Comparison of ENCODE assay signal across 30 cellular contexts in genomic region chr1:47214554-47214953, GRCh38. TPM values are rescaled to one million over a fixed set of nuclear protein-coding genes. Genes with fewer than 3 reads are reported as not detected.
"Had no signal": no experiment of that assay in that cellular context is flagged by ENCODE, and none has a peak within 500 bp of the region (broad histone marks: within the 10 kb centered on the region; RNA-seq: fewer than 3 reads in every experiment).

No MANE protein-coding gene starts in this region.

- H3K4me1 ChIP-seq: breast epithelium, colonic mucosa, prostate gland had no signal

- H3K4me3 ChIP-seq: breast epithelium, colonic mucosa, dorsolateral prefrontal cortex, esophagus muscularis mucosa, left lung, prostate gland, thyroid gland had no signal

- H3K27me3 Mint-ChIP-seq: stimulated activated naive CD8-positive, alpha-beta T cell treated with anti-CD3 and anti-CD28 coated beads, Interleukin-15, Interleukin-2, amounts not matched to agents 100 ng/mL and 50 ng/mL, for 24 hours had no signal

- H3K4me1 Mint-ChIP-seq: activated T-helper 17 cell treated with anti-CD3 and anti-CD28 coated beads, Interleukin-2, amount 50 U/mL, for 72 hours had no signal

- H3K27ac Mint-ChIP-seq: activated naive CD8-positive, alpha-beta T cell treated with anti-CD3 and anti-CD28 coated beads, Interleukin-2, amount 10 ng/mL, durations not matched to agents 7 days and 5 days; activated T-cell treated with anti-CD3 and anti-CD28 coated beads, Interleukin-2, amount 50 U/mL, for 24 hours; activated T-helper 17 cell treated with anti-CD3 and anti-CD28 coated beads, Interleukin-2, amount 50 U/mL, for 72 hours; effector memory CD8-positive, alpha-beta T cell; natural killer cell treated with Interleukin-12 subunit alpha and Interleukin-12 subunit beta and Interleukin-15 and Interleukin-18, amount 100 ng/mL, for 72 hours; stimulated activated naive CD8-positive, alpha-beta T cell treated with anti-CD3 and anti-CD28 coated beads, Interleukin-15, Interleukin-2, amounts not matched to agents 100 ng/mL and 50 ng/mL, for 24 hours; T-helper 17 cell; WTC11 had no signal

- H3K36me3 ChIP-seq: breast epithelium, colonic mucosa, prostate gland, thyroid gland had no signal

- H3K27me3 ChIP-seq: breast epithelium, colonic mucosa, left lung, thyroid gland had no signal

- ATAC-seq: activated T-helper 17 cell treated with anti-CD3 and anti-CD28 coated beads, Interleukin-2, amount 50 U/mL, for 72 hours; effector memory CD8-positive, alpha-beta T cell; left lung; natural killer cell treated with Interleukin-12 subunit alpha and Interleukin-12 subunit beta and Interleukin-15 and Interleukin-18, amount 100 ng/mL, for 72 hours; T-helper 17 cell; WTC11 had no signal

- DNase-seq: activated CD8-positive, alpha-beta memory T cell treated with anti-CD3 and anti-CD28 coated beads for 24 hours; activated CD8-positive, alpha-beta memory T cell treated with anti-CD3 and anti-CD28 coated beads, Interleukin-2, amount 50 U/mL, for 4 hours; activated naive CD4-positive, alpha-beta T cell treated with Interleukin-2 at 50 U/mL for 16 hours; activated naive CD8-positive, alpha-beta T cell treated with anti-CD3 and anti-CD28 coated beads, Interleukin-2, amount 10 ng/mL, durations not matched to agents 7 days and 5 days; activated T-cell treated with anti-CD3 and anti-CD28 coated beads, Interleukin-2, amount 50 U/mL, for 24 hours; amniotic stem cell; colonic mucosa; effector memory CD8-positive, alpha-beta T cell; glutamatergic neuron; hippocampal formation; kidney glomerular epithelial cell; left lung; midbrain; stimulated activated CD4-positive, alpha-beta T cell treated with anti-CD3 and anti-CD28 coated beads, Interleukin-12 subunit alpha, Interleukin-12 subunit beta, amount 100 ng/mL, for 4 hours; stimulated activated CD4-positive, alpha-beta T cell treated with anti-CD3 and anti-CD28 coated beads, Interleukin-4, amount 100 ng/mL, for 4 hours; substantia nigra; T-helper 17 cell; thyroid gland had no signal

- H3K4me3 Mint-ChIP-seq: activated naive CD8-positive, alpha-beta T cell treated with anti-CD3 and anti-CD28 coated beads, Interleukin-2, amount 10 ng/mL, durations not matched to agents 7 days and 5 days; activated T-cell treated with anti-CD3 and anti-CD28 coated beads, Interleukin-2, amount 50 U/mL, for 24 hours; activated T-helper 17 cell treated with anti-CD3 and anti-CD28 coated beads, Interleukin-2, amount 50 U/mL, for 72 hours; effector memory CD8-positive, alpha-beta T cell; natural killer cell treated with Interleukin-12 subunit alpha and Interleukin-12 subunit beta and Interleukin-15 and Interleukin-18, amount 100 ng/mL, for 72 hours; stimulated activated naive CD8-positive, alpha-beta T cell treated with anti-CD3 and anti-CD28 coated beads, Interleukin-15, Interleukin-2, amounts not matched to agents 100 ng/mL and 50 ng/mL, for 24 hours; T-helper 17 cell; WTC11 had no signal

- H3K27ac ChIP-seq: breast epithelium, colonic mucosa, esophagus muscularis mucosa, left lung, prostate gland, thyroid gland had no signal

- H3K36me3 Mint-ChIP-seq: activated naive CD8-positive, alpha-beta T cell treated with anti-CD3 and anti-CD28 coated beads, Interleukin-2, amount 10 ng/mL, durations not matched to agents 7 days and 5 days; natural killer cell treated with Interleukin-12 subunit alpha and Interleukin-12 subunit beta and Interleukin-15 and Interleukin-18, amount 100 ng/mL, for 72 hours; WTC11 had no signal

- H3K9me3 ChIP-seq: breast epithelium, colonic mucosa, esophagus muscularis mucosa, left lung, prostate gland, thyroid gland had no signal

- H3K9me3 Mint-ChIP-seq: activated naive CD8-positive, alpha-beta T cell treated with anti-CD3 and anti-CD28 coated beads, Interleukin-2, amount 10 ng/mL, durations not matched to agents 7 days and 5 days; activated T-cell treated with anti-CD3 and anti-CD28 coated beads, Interleukin-2, amount 50 U/mL, for 24 hours; activated T-helper 17 cell treated with anti-CD3 and anti-CD28 coated beads, Interleukin-2, amount 50 U/mL, for 72 hours; effector memory CD8-positive, alpha-beta T cell; natural killer cell treated with Interleukin-12 subunit alpha and Interleukin-12 subunit beta and Interleukin-15 and Interleukin-18, amount 100 ng/mL, for 72 hours; stimulated activated naive CD8-positive, alpha-beta T cell treated with anti-CD3 and anti-CD28 coated beads, Interleukin-15, Interleukin-2, amounts not matched to agents 100 ng/mL and 50 ng/mL, for 24 hours; WTC11 had no signal

RNA-seq across cellular contexts. Expression of gene TAL1, which starts 17.5 kb away (rescaled TPM):
- total RNA-seq: activated naive CD8-positive, alpha-beta T cell treated with anti-CD3 and anti-CD28 coated beads, Interleukin-2, amount 10 ng/mL, durations not matched to agents 7 days and 5 days; activated T-helper 17 cell treated with anti-CD3 and anti-CD28 coated beads, Interleukin-2, amount 50 U/mL, for 72 hours; osteocyte had no signal

RNA-seq across cellular contexts. Expression of gene PDZK1IP1, which starts 24.7 kb away (rescaled TPM):
- total RNA-seq: activated naive CD8-positive, alpha-beta T cell treated with anti-CD3 and anti-CD28 coated beads, Interleukin-2, amount 10 ng/mL, durations not matched to agents 7 days and 5 days; activated T-helper 17 cell treated with anti-CD3 and anti-CD28 coated beads, Interleukin-2, amount 50 U/mL, for 72 hours; endothelial cell of umbilical vein; frontal cortex; natural killer cell treated with Interleukin-12 subunit alpha and Interleukin-12 subunit beta and Interleukin-15 and Interleukin-18, amount 100 ng/mL, for 72 hours; osteocyte; urinary bladder; WTC11 had no signal
